Comparison of ENCODE assay signal across 10 cellular contexts in the genomic region with DNA sequence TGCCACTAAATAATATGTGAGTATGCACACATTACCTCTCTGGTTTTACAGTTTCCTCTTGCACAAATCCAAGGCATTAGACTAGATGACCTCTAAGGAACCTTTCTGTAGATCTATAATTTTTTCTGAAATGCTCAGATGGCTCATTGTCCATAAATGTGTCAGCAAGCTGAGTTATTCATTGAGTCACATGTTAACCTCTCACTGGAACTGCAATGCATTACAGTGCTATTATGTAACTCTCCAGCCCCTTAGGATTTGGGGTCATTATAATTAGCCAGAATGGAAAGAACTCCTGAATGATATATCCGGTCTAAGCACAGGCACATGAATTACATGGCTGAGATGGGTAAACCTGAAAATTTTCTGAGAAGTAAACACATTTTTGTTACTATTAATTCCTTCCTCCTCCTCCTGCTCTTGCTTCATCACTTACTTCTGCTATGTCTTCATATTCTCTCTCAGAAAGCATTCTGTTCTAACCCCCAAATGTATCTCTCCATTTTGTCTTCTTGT. TPM values are rescaled to one million over a fixed set of nuclear protein-coding genes. Genes with fewer than 3 reads are reported as not detected.
DNase-seq lines count a peak whose midpoint lies in the region; ATAC-seq, FAIRE-seq and TF ChIP-seq lines count a peak whose summit lies in the region.
"Had no signal": no experiment of that assay in that cellular context is flagged by ENCODE, and none has a peak within 500 bp of the region (broad histone marks: within the 10 kb centered on the region; RNA-seq: fewer than 3 reads in every experiment).

No MANE protein-coding gene starts in this region.

- intact Hi-C loops in Right ventricle myocardium inferior (cut with DNase I), result no loop called here
- intact Hi-C loops in cardiac septum (cut with DNase I), result no loop called here
- intact Hi-C loops in testis (cut with DNase I; ENCODE audit: low total_unique reads), result no loop called here

- ATAC-seq in Right ventricle myocardium inferior (peak; percentile 70), HG03460 (IDR thresholded peaks at IDR 0.05; ENCODE audit: unreplicated experiment) (peak; percentile 51)

- no peaks in the 10 kb centered on the region for H3K4me1 ChIP-seq in testis

- no peaks in the 10 kb centered on the region for H3K9me3 ChIP-seq in testis

- DNase-seq in Right ventricle myocardium inferior (ENCODE audit: missing footprints) (no peak), cardiac septum (ENCODE audit: low spot score) (no peak), dermis microvascular lymphatic vessel endothelial cell (ENCODE audit: low read depth in 2 of 2) (peak; percentile 40 to 83), urothelium cell line (ENCODE audit: low spot score) (peak; percentile 18), occipital lobe (lab: John Stamatoyannopoulos, UW) (no peak), globus pallidus (ENCODE audit: low spot score) (no peak), testis (no peak)
- DNase-seq: CD4-positive, CD25-positive, alpha-beta regulatory T cell had no signal

- H3K27ac ChIP-seq in testis, result no peak overlapping the region
- H3K27ac ChIP-seq: VCaP had no signal

- TF ChIP-seq POLR2A in testis (IDR thresholded peaks at IDR 0.05), result no peak

- H3K36me3 ChIP-seq in testis (ENCODE audit: low read depth, missing control alignments), result no peaks in the 10 kb centered on the region

- H3K4me3 ChIP-seq in testis, result no peak overlapping the region

- no peak for TF ChIP-seq CTCF in testis (IDR thresholded peaks at IDR 0.05)

- no peak for FAIRE-seq in urothelium cell line (lab: Jason Lieb, UNC)

- WGBS in testis, 2 donors, result 67 to 72% methylated on average over 1 of the region's 1 CpG

- H3K27me3 ChIP-seq in testis, result no peaks in the 10 kb centered on the region

RNA-seq across cellular contexts. Expression of a gene that starts 20.3 kb away (rescaled TPM):
- total RNA-seq in Right ventricle myocardium inferior (6.2 TPM), cardiac septum (5.4 TPM), dermis microvascular lymphatic vessel endothelial cell (31.5 and 32.4 TPM in 2 replicates), occipital lobe (1.1 TPM), testis (1 to 10 TPM; 4.4 to 4.5 TPM)
- polyA plus RNA-seq in testis (ENCODE audit: insufficient read depth, low read depth, low replicate concordance), result 13.1 TPM

RNA-seq across cellular contexts. Expression of a gene that starts 26.3 kb away (rescaled TPM):
- total RNA-seq in Right ventricle myocardium inferior, result 56.2 TPM
- total RNA-seq in cardiac septum, result 47.9 TPM
- total RNA-seq in dermis microvascular lymphatic vessel endothelial cell, result 19.1 and 22.3 TPM in 2 replicates
- 138 TPM for total RNA-seq in occipital lobe
- total RNA-seq in testis, result 10 to 100 TPM; 39.6 to 41.3 TPM
- 19.1 TPM for polyA plus RNA-seq in testis (ENCODE audit: insufficient read depth, low read depth, low replicate concordance)

Comparison
In these comparisons a context has a peak if more than half of its experiments do, and no peak if none do; other contexts are left out.
1. DNase-seq: peak in dermis microvascular lymphatic vessel endothelial cell (2 of 2) and urothelium cell line (single experiment); none in Right ventricle myocardium inferior (single experiment), cardiac septum (single experiment), occipital lobe (single experiment), globus pallidus (single experiment) and testis (single experiment).